In the genomic region with DNA sequence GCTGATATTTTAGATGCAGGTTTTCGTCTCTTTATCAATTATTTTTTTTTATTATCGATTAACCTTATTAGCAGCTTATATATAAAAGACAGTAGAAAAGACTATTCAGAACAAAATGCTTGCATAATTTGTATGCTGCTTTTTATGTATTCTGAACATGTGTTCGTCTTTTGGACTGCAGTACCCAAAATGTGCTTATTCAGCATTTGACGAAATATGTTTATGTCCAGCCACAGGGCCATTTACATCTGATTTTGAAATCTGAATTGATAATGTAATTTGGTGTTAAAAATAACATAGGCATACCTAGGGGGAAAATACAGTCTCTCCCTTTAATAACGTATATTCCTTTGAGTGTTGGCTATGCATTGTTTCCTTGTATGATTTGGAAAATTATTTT, we compare ENCODE assay signal across 3 cellular contexts.
TF ChIP-seq lines count a peak whose summit lies in the region.

No MANE protein-coding gene starts in this region.

TF ChIP-seq in A549, 52 proteins besides CTCF, POLR2A, EP300 and RAD21:
- no peak for TF ChIP-seq NR3C1 (IDR thresholded peaks at IDR 0.05)
- TF ChIP-seq POLR2AphosphoS2 (conservative IDR thresholded peaks at IDR 0.05; ENCODE audit: low read length): no peak
- no peak for TF ChIP-seq EHF (CRISPR knock-in tag; IDR thresholded peaks at IDR 0.05)
- no peak for TF ChIP-seq BHLHE40 (IDR thresholded peaks at IDR 0.05; ENCODE audit: low read depth, low read length)
- peak; percentile 96 for TF ChIP-seq MAFK (IDR thresholded peaks at IDR 0.05; ENCODE audit: partially characterized antibody)
- no peak for TF ChIP-seq ATOH8 (CRISPR knock-in tag; IDR thresholded peaks at IDR 0.05; ENCODE audit: low read depth)

TF ChIP-seq in IMR-90, 13 proteins besides CTCF, POLR2A, EP300 and RAD21:
- TF ChIP-seq MAFK (IDR thresholded peaks at IDR 0.05; ENCODE audit: low read depth, low read length) (peak; percentile 97), USF2 (IDR thresholded peaks at IDR 0.05; ENCODE audit: low read depth, low read length) (no peak), CHD1 (IDR thresholded peaks at IDR 0.05; ENCODE audit: low read depth, low read length) (no peak)

TF ChIP-seq in H1, 55 proteins besides CTCF, POLR2A, EP300 and RAD21:
- TF ChIP-seq MAFK (IDR thresholded peaks at IDR 0.05; ENCODE audit: low read depth, low read length) (peak; percentile 61; the same call in 1 of the 2 replicates), CHD1 (IDR thresholded peaks at IDR 0.05; ENCODE audit: low read depth, low read length) (no peak)
